In genomic region chr17:17229416-17230098, GRCh38 we compare ENCODE assay signal across 18 cellular contexts. TPM values are rescaled to one million over a fixed set of nuclear protein-coding genes. Genes with fewer than 3 reads are reported as not detected.
DNase-seq lines count a peak whose midpoint lies in the region; ATAC-seq and TF ChIP-seq lines count a peak whose summit lies in the region.
"Had no signal": no experiment of that assay in that cellular context is flagged by ENCODE, and none has a peak within 500 bp of the region (broad histone marks: within the 10 kb centered on the region; RNA-seq: fewer than 3 reads in every experiment).

No MANE protein-coding gene starts in this region.

- H3K9me3 ChIP-seq in left ventricle myocardium inferior (replicated peaks) (no peaks in the 10 kb centered on the region), heart left ventricle (no peaks in the 10 kb centered on the region), gastroesophageal sphincter (no peaks in the 10 kb centered on the region), psoas muscle (no peaks in the 10 kb centered on the region)

- H3K27me3 ChIP-seq in left ventricle myocardium inferior (ENCODE audit: low read depth): no peaks in the 10 kb centered on the region
- H3K27me3 ChIP-seq in heart left ventricle: no peaks in the 10 kb centered on the region
- H3K27me3 ChIP-seq in gastroesophageal sphincter: no peaks in the 10 kb centered on the region
- no peaks in the 10 kb centered on the region for H3K27me3 ChIP-seq in psoas muscle (ENCODE audit: insufficient read depth in 3 of 3, low read length in 2 of 3)

- H3K4me1 ChIP-seq in left ventricle myocardium inferior (peaks cover 65% of the 10 kb centered on the region), heart left ventricle (peaks cover 0 to 58% (median 29%) of the 10 kb centered on the region in 12 donors), gastroesophageal sphincter (peaks cover 0 to 26% (median 0%) of the 10 kb centered on the region in 3 donors), psoas muscle (peaks cover 35% of the 10 kb centered on the region)

- TF ChIP-seq EP300 in gastroesophageal sphincter (IDR thresholded peaks at IDR 0.05): no peak

- intact Hi-C loops in left ventricle myocardium inferior (cut with micrococcal nuclease): no loop called here
- intact Hi-C loops in heart left ventricle (cut with DNase I): loop anchor here in 3 of 10 donors (2.0 to 10.0 kb wide), 3 partner anchors 39 to 85 kb away; no protein-coding TSS in a partner anchor
- intact Hi-C loops in psoas muscle (cut with DNase I): no loop called here

- DNase-seq in left ventricle myocardium inferior (no peak), heart left ventricle (no peak), psoas muscle (peak in 1 of 2 donors; percentile 65), NOMO-1 (lab: John Stamatoyannopoulos, UW; ENCODE audit: unreplicated experiment in 2 of 2) (no peak), anterior cingulate cortex (lab: John Stamatoyannopoulos, UW) (no peak)
- DNase-seq: CD4-positive, CD25-positive, alpha-beta regulatory T cell; DMS53; Kasumi-1; MM.1S; NCI-H1092 treated with DMSO at 0.1 percent for 48 hours; NCI-H1694; NCI-H226; NCI-H69; OCI-M1; SHP77 treated with DMSO at 0.1 percent for 48 hours had no signal

- H3K27ac ChIP-seq in left ventricle myocardium inferior (replicated peaks) (peak overlapping the region; percentile 85), heart left ventricle (peak overlapping the region in 4 of 12 donors; percentile 63 to 80 (median 72)), gastroesophageal sphincter (no peak overlapping the region), psoas muscle (peak overlapping the region; percentile 60)

- WGBS in heart left ventricle, 4 donors: 85 to 89% (median 87%) methylated on average over 21 of the region's 21 CpGs
- WGBS in gastroesophageal sphincter (ENCODE audit: low coverage in 1 of 2), 2 donors: 85 to 86% methylated on average over 17 of the region's 21 CpGs
- 65 to 81% (median 66%) methylated on average over 21 of the region's 21 CpGs for WGBS in psoas muscle, 3 donors

- TF ChIP-seq CTCF in left ventricle myocardium inferior (IDR thresholded peaks at IDR 0.05; ENCODE audit: borderline replicate concordance) (no peak), heart left ventricle (IDR thresholded peaks at IDR 0.05) (no peak), gastroesophageal sphincter (IDR thresholded peaks at IDR 0.05) (no peak), psoas muscle (IDR thresholded peaks at IDR 0.05) (no peak)

- H3K36me3 ChIP-seq in left ventricle myocardium inferior (peaks cover 79% of the 10 kb centered on the region), heart left ventricle (peaks cover 0 to 84% (median 81%) of the 10 kb centered on the region in 9 donors), gastroesophageal sphincter (peaks cover 0 to 86% of the 10 kb centered on the region in 2 donors), psoas muscle (ENCODE audit: insufficient read depth in 1 of 2, low read depth in 1 of 2) (peaks cover 3 to 84% of the 10 kb centered on the region in 2 donors)

- no peak for ATAC-seq in heart left ventricle
- ATAC-seq in gastroesophageal sphincter: peak; percentile 35
- ATAC-seq in psoas muscle: peak; percentile 12 to 53 (median 38)
- ATAC-seq in GM18519 (IDR thresholded peaks at IDR 0.05; ENCODE audit: low FRiP score, unreplicated experiment): no peak

- TF ChIP-seq POLR2A in heart left ventricle (IDR thresholded peaks at IDR 0.05) (no peak), gastroesophageal sphincter (IDR thresholded peaks at IDR 0.05) (no peak)

- H3K4me3 ChIP-seq in left ventricle myocardium inferior: no peak overlapping the region
- no peak overlapping the region for H3K4me3 ChIP-seq in heart left ventricle
- no peak overlapping the region for H3K4me3 ChIP-seq in gastroesophageal sphincter
- no peak overlapping the region for H3K4me3 ChIP-seq in psoas muscle

RNA-seq across cellular contexts. Expression of gene FLCN, which starts 7.4 kb away (rescaled TPM):
- total RNA-seq in left ventricle myocardium inferior: 46.6 TPM
- total RNA-seq in heart left ventricle: 100 to 1,000 TPM in 1 of 9 donors, 10 to 100 TPM in 8; 26.5 to 120 (median 32.6) TPM
- polyA plus RNA-seq in heart left ventricle: 10 to 100 TPM; 21.1 to 44.3 TPM
- total RNA-seq in gastroesophageal sphincter: 10 to 100 TPM; 24.8 to 91.5 (median 46.6) TPM
- total RNA-seq in psoas muscle: 10 to 100 TPM; 38.7 to 79.4 (median 52.6) TPM
- 100 to 1,000 TPM in 1 of 3 donors, 10 to 100 TPM in 2; 42.0 to 106 (median 86.8) TPM for polyA plus RNA-seq in psoas muscle

RNA-seq across cellular contexts. Expression of gene PLD6, which starts 23.4 kb away (rescaled TPM):
- total RNA-seq in left ventricle myocardium inferior: 7.3 TPM
- total RNA-seq in heart left ventricle: 10 to 100 TPM in 3 of 9 donors, 1 to 10 TPM in 6; 5.1 to 11.8 (median 7.1) TPM
- 1 to 10 TPM; 3.8 to 4.7 TPM for polyA plus RNA-seq in heart left ventricle
- 10 to 100 TPM in 2 of 4 donors, 1 to 10 TPM in 2; 7.1 to 20.7 (median 9.3) TPM for total RNA-seq in gastroesophageal sphincter
- 1 to 10 TPM in 3 of 4 donors, under 1 TPM in 1; 0.84 to 5.4 (median 2.7) TPM for total RNA-seq in psoas muscle
- 1 to 10 TPM; 1.3 to 2.5 (median 2.5) TPM for polyA plus RNA-seq in psoas muscle
- total RNA-seq: HT1080 had no signal

RNA-seq across cellular contexts. Expression of gene COPS3, which starts 51.5 kb away (rescaled TPM):
- total RNA-seq in left ventricle myocardium inferior: 74.2 TPM
- 10 to 100 TPM; 65.8 to 87.7 (median 74.0) TPM for total RNA-seq in heart left ventricle
- 100 to 1,000 TPM in 1 of 2 donors, 10 to 100 TPM in 1; 34.7 to 108 TPM for polyA plus RNA-seq in heart left ventricle
- total RNA-seq in gastroesophageal sphincter: 10 to 100 TPM; 51.8 to 85.3 (median 54.8) TPM
- 100 to 1,000 TPM in 3 of 4 donors, 10 to 100 TPM in 1; 99.8 to 154 (median 131) TPM for total RNA-seq in psoas muscle
- polyA plus RNA-seq in psoas muscle: 100 to 1,000 TPM; 111 to 164 (median 140) TPM

Comparison
In these comparisons a context has a peak if more than half of its experiments do, and no peak if none do; other contexts are left out.
1. H3K27ac ChIP-seq: peak in left ventricle myocardium inferior (single experiment) and psoas muscle (single experiment); none in gastroesophageal sphincter (0 of 4).
2. ATAC-seq: peak in gastroesophageal sphincter (single experiment) and psoas muscle (4 of 4); none in heart left ventricle (0 of 4) and GM18519 (single experiment).